In genomic region chr14:61125314-61126082, GRCh38 we compare ENCODE assay signal across 13 cellular contexts.
DNase-seq lines count a peak whose midpoint lies in the region; ATAC-seq, FAIRE-seq and TF ChIP-seq lines count a peak whose summit lies in the region.
"Had no signal": no experiment of that assay in that cellular context is flagged by ENCODE, and none has a peak within 500 bp of the region (broad histone marks: within the 10 kb centered on the region; RNA-seq: fewer than 3 reads in every experiment).

No MANE protein-coding gene starts in this region.

- peaks cover 2% of the 10 kb centered on the region for H3K27me3 Mint-ChIP-seq in activated T-cell treated with anti-CD3 and anti-CD28 coated beads, Interleukin-2, amount 50 U/mL, for 4 hours (ENCODE audit: low read depth)

- peak overlapping the region; percentile 92 for H3K4ac ChIP-seq in IMR-90 (ENCODE audit: low read depth, low read length)
- H3K4ac ChIP-seq in mesenchymal stem cell (ENCODE audit: low read depth in 1 of 2, low read length in 2 of 2): peak overlapping the region; percentile 13 to 54

- no peak overlapping the region for H3K9ac ChIP-seq in IMR-90 (ENCODE audit: low read depth, low read length)
- peak overlapping the region; percentile 20 for H3K9ac ChIP-seq in mesenchymal stem cell (ENCODE audit: low read length)

- H4K91ac ChIP-seq in IMR-90 (ENCODE audit: insufficient read depth, low read depth, low read length): peak overlapping the region; percentile 80
- peak overlapping the region; percentile 57 for H4K91ac ChIP-seq in mesenchymal stem cell (ENCODE audit: low read length)

- no peak for DNase-seq in A549 (ENCODE audit: low read depth in 1 of 2, low spot score in 1 of 2)
- peak; percentile 48 for DNase-seq in IMR-90
- DNase-seq in WERI-Rb-1: peak; percentile 58
- DNase-seq in mesenchymal stem cell: no peak
- no peak for DNase-seq in DMS114 treated with DMSO at 0.1 percent for 48 hours (lab: John Stamatoyannopoulos, UW; ENCODE audit: unreplicated experiment)
- DNase-seq in COLO829 (ENCODE audit: low spot score): no peak
- DNase-seq in activated T-cell treated with anti-CD3 and anti-CD28 coated beads, Interleukin-2, amount 50 U/mL, for 4 hours: no peak
- no peak for DNase-seq in ascending aorta (ENCODE audit: low spot score in 2 of 2)
- DNase-seq: activated gamma-delta T cell treated with Interleukin-2 at 50 U/mL for 16 hours, HFFc6, NCI-H2029 treated with DMSO at 0.1 percent for 48 hours, occipital lobe had no signal

- H4K5ac ChIP-seq in IMR-90 (ENCODE audit: low read depth, low read length): peak overlapping the region; percentile 85

- TF ChIP-seq CTCF in A549 (IDR thresholded peaks at IDR 0.05) (no peak), IMR-90 (conservative IDR thresholded peaks at IDR 0.05; ENCODE audit: low read depth, low read length) (no peak), WERI-Rb-1 (IDR thresholded peaks at IDR 0.05; ENCODE audit: low read depth, low read length) (no peak), ascending aorta (IDR thresholded peaks at IDR 0.05) (no peak)

- H2BK120ac ChIP-seq in IMR-90 (ENCODE audit: low read depth, low read length): peak overlapping the region; percentile 93
- no peak overlapping the region for H2BK120ac ChIP-seq in mesenchymal stem cell (ENCODE audit: low read depth, low read length)

- dilution Hi-C loops in IMR-90 (cut with HindIII; ENCODE audit: low sequenced_read_pairs, unreplicated experiment): no loop called here

- 75% methylated on average over 8 of the region's 8 CpGs for WGBS in A549 (ENCODE audit: missing lambda C conversion rate)
- WGBS in IMR-90 (ENCODE audit: extremely low coverage in 2 of 2, insufficient read length in 1 of 2), 2 experiments: 100% methylated on average over 1 of the region's 8 CpGs; no CpG with 5 or more reads in 1 of the 2 experiments
- 87% methylated on average over 7 of the region's 8 CpGs for WGBS in mesenchymal stem cell

- intact Hi-C loops in IMR-90 (cut with micrococcal nuclease) (no loop called here), ascending aorta (cut with DNase I) (no loop called here)

- no peak for TF ChIP-seq EP300 in A549 (IDR thresholded peaks at IDR 0.05)

- H4K20me1 ChIP-seq in IMR-90 (ENCODE audit: insufficient read depth, low read length): no peaks in the 10 kb centered on the region

- H3K4me3 Mint-ChIP-seq in activated T-cell treated with anti-CD3 and anti-CD28 coated beads, Interleukin-2, amount 50 U/mL, for 4 hours: no peak overlapping the region
- H3K4me3 Mint-ChIP-seq: B cell, HFFc6 had no signal

- H3K4me3 ChIP-seq in A549 (no peak overlapping the region), IMR-90 (ENCODE audit: insufficient read depth, low read depth, low read length) (no peak overlapping the region), WERI-Rb-1 (ENCODE audit: low read depth, low read length) (no peak overlapping the region), mesenchymal stem cell (ENCODE audit: insufficient read depth in 1 of 2, low read depth in 1 of 2, low read length in 2 of 2) (peak overlapping the region in 1 of 2 experiments; percentile 46), ascending aorta (peak overlapping the region in 1 of 2 donors; percentile 26)

- H3K18ac ChIP-seq in IMR-90 (ENCODE audit: low read depth, low read length) (peak overlapping the region; percentile 86), mesenchymal stem cell (ENCODE audit: low read depth in 1 of 2, low read length in 2 of 2) (peak overlapping the region; percentile 52 to 63)

- peaks cover 20% of the 10 kb centered on the region for H3K9me1 ChIP-seq in IMR-90 (ENCODE audit: insufficient read depth, low read length)

- H2AFZ ChIP-seq in IMR-90 (replicated peaks; ENCODE audit: low read length, poor library complexity): peak overlapping the region; percentile 77
- H2AFZ ChIP-seq in mesenchymal stem cell (ENCODE audit: low read depth, low read length): no peak overlapping the region

- peak overlapping the region; percentile 89 for H2BK20ac ChIP-seq in IMR-90 (ENCODE audit: low read depth, low read length)

- no peak for ATAC-seq in A549
- peak; percentile 45 for ATAC-seq in IMR-90 (ENCODE audit: low read depth)
- ATAC-seq in activated T-cell treated with anti-CD3 and anti-CD28 coated beads, Interleukin-2, amount 50 U/mL, for 4 hours: no peak

- H3K36me3 ChIP-seq in IMR-90 (ENCODE audit: control insufficient read depth, insufficient read depth, low read length) (no peaks in the 10 kb centered on the region), WERI-Rb-1 (no peaks in the 10 kb centered on the region), mesenchymal stem cell (ENCODE audit: control insufficient read depth in 1 of 2, insufficient read depth in 2 of 2, low read depth in 1 of 2, low read length in 2 of 2) (no peaks in the 10 kb centered on the region), ascending aorta (no peaks in the 10 kb centered on the region)

- in situ Hi-C loops in IMR-90 (cut with MboI; ENCODE audit: low sequenced_read_pairs): no loop called here

- H2BK5ac ChIP-seq in IMR-90 (ENCODE audit: low read depth, low read length, poor library complexity, severe bottlenecking): peak overlapping the region; percentile 40
- H2BK5ac ChIP-seq in mesenchymal stem cell (ENCODE audit: low read depth, low read length, poor library complexity, severe bottlenecking): no peak overlapping the region

- TF ChIP-seq RAD21 in A549 (conservative IDR thresholded peaks at IDR 0.05 in 1 of 2, IDR thresholded peaks at IDR 0.05 in 1 of 2) (no peak), IMR-90 (IDR thresholded peaks at IDR 0.05; ENCODE audit: low read length) (no peak)

- POLR2A ChIA-PET in A549 (lab: Yijun Ruan, JAX): no interaction called here
- POLR2A ChIA-PET in IMR-90 (lab: Charles Lee; ENCODE audit: unreplicated experiment): interaction anchor here (0.5 kb wide), 1 partner anchor 517 kb away, joined by 3 read pairs; no protein-coding TSS in a partner anchor

- CTCF ChIA-PET in A549 (lab: Yijun Ruan, JAX) (interaction anchor here (0.7 kb wide), 1 partner anchor 13 kb away, joined by 3 read pairs; no protein-coding TSS in a partner anchor), IMR-90 (lab: Yijun Ruan, JAX) (no interaction called here)

- H4K8ac ChIP-seq in IMR-90 (ENCODE audit: low read depth in 2 of 2, low read length in 2 of 2) (peak overlapping the region; percentile 17 to 87), mesenchymal stem cell (ENCODE audit: low read length) (peak overlapping the region; percentile 51)

- H3K56ac ChIP-seq in IMR-90 (ENCODE audit: extremely low read depth, insufficient read depth, low read length): 0 out of 2 replicates have a peak overlapping the region, but pooled peaks have one; percentile 0

- peak overlapping the region; percentile 43 for H2AK9ac ChIP-seq in IMR-90 (replicated peaks; ENCODE audit: low read depth, low read length, poor library complexity)

- H2BK15ac ChIP-seq in IMR-90 (ENCODE audit: low read depth, low read length) (peak overlapping the region; percentile 82; the same call in 2 of the 3 replicates), mesenchymal stem cell (ENCODE audit: low read depth, poor library complexity, severe bottlenecking) (peak overlapping the region; percentile 23)

- H3K4me2 ChIP-seq in A549 (no peak overlapping the region), IMR-90 (ENCODE audit: low read depth, low read length) (peak overlapping the region; percentile 7), mesenchymal stem cell (ENCODE audit: low read length, poor library complexity, severe bottlenecking) (no peak overlapping the region)

- peak overlapping the region; percentile 4 to 54 for H2BK12ac ChIP-seq in mesenchymal stem cell (ENCODE audit: low read length in 2 of 2)

- H3K14ac ChIP-seq in IMR-90 (replicated peaks; ENCODE audit: low read depth, low read length) (peak overlapping the region; percentile 90), mesenchymal stem cell (ENCODE audit: low read length in 2 of 2) (no peak overlapping the region)

- no peak for FAIRE-seq in A549 (lab: Jason Lieb, UNC)

- no peak for TF ChIP-seq POLR2A in A549 (IDR thresholded peaks at IDR 0.05; ENCODE audit: low read length)
- TF ChIP-seq POLR2A in IMR-90 (IDR thresholded peaks at IDR 0.05; ENCODE audit: low read depth, low read length): no peak

- no peaks in the 10 kb centered on the region for H3K9me3 Mint-ChIP-seq in activated T-cell treated with anti-CD3 and anti-CD28 coated beads, Interleukin-2, amount 50 U/mL, for 4 hours
- H3K9me3 Mint-ChIP-seq: HFFc6 had no signal

- H2AK5ac ChIP-seq in IMR-90 (ENCODE audit: low read depth, low read length) (peak overlapping the region; percentile 96), mesenchymal stem cell (ENCODE audit: low read length, severe bottlenecking) (peak overlapping the region; percentile 33)

- no peaks in the 10 kb centered on the region for H3K79me1 ChIP-seq in IMR-90 (ENCODE audit: low read depth in 1 of 2, low read length in 2 of 2)
- no peaks in the 10 kb centered on the region for H3K79me1 ChIP-seq in mesenchymal stem cell (replicated peaks; ENCODE audit: low read length, poor library complexity, severe bottlenecking)

- BruUV-seq in IMR-90 (replicated peaks; lab: Mats Ljungman, UMichigan): no TSS peak

- H3K9me3 ChIP-seq in A549 (no peaks in the 10 kb centered on the region), IMR-90 (ENCODE audit: control insufficient read depth, insufficient read depth, low read length) (0 out of 2 replicates have a peak, but pooled peaks cover 2% of the 10 kb centered on the region), WERI-Rb-1 (ENCODE audit: severe bottlenecking) (no peaks in the 10 kb centered on the region), mesenchymal stem cell (ENCODE audit: control insufficient read depth, low read length) (no peaks in the 10 kb centered on the region), ascending aorta (no peaks in the 10 kb centered on the region)

- peaks cover 1% of the 10 kb centered on the region for H3K4me1 Mint-ChIP-seq in activated T-cell treated with anti-CD3 and anti-CD28 coated beads, Interleukin-2, amount 50 U/mL, for 4 hours (ENCODE audit: low read depth)

- peak overlapping the region; percentile 63 for H3K23ac ChIP-seq in IMR-90 (ENCODE audit: low read depth, low read length)
- H3K23ac ChIP-seq in mesenchymal stem cell (ENCODE audit: low read length in 2 of 2): no peak overlapping the region

- H3K36me3 Mint-ChIP-seq in activated T-cell treated with anti-CD3 and anti-CD28 coated beads, Interleukin-2, amount 50 U/mL, for 4 hours (ENCODE audit: insufficient read depth): no peaks in the 10 kb centered on the region

- H3K27me3 ChIP-seq in IMR-90 (ENCODE audit: control insufficient read depth, insufficient read depth, low read length) (no peaks in the 10 kb centered on the region), WERI-Rb-1 (ENCODE audit: insufficient read depth, low read depth, severe bottlenecking) (no peaks in the 10 kb centered on the region), mesenchymal stem cell (ENCODE audit: control insufficient read depth in 1 of 2, insufficient read depth in 1 of 2, low read length in 2 of 2) (no peaks in the 10 kb centered on the region), ascending aorta (no peaks in the 10 kb centered on the region)

- H3K4me1 ChIP-seq in A549: peaks cover 47% of the 10 kb centered on the region
- peaks cover 35% of the 10 kb centered on the region for H3K4me1 ChIP-seq in IMR-90 (ENCODE audit: control insufficient read depth, insufficient read depth, low read length)
- H3K4me1 ChIP-seq in mesenchymal stem cell (ENCODE audit: control insufficient read depth, insufficient read depth, low read depth, low read length): peaks cover 13% of the 10 kb centered on the region
- H3K4me1 ChIP-seq in ascending aorta: no peaks in the 10 kb centered on the region

- H3K27ac ChIP-seq in A549 (peak overlapping the region; percentile 10 to 62; a peak in 3 of 6 replicates), IMR-90 (ENCODE audit: insufficient read depth, low read length) (peak overlapping the region; percentile 88), WERI-Rb-1 (peak overlapping the region; percentile 63), mesenchymal stem cell (ENCODE audit: low read length, poor library complexity, severe bottlenecking) (no peak overlapping the region), ascending aorta (peak overlapping the region in 1 of 2 donors; percentile 2)

Comparison
In these comparisons a context has a peak if more than half of its experiments do, and no peak if none do; other contexts are left out.
1. DNase-seq: peak in IMR-90 (single experiment) and WERI-Rb-1 (single experiment); none in A549 (0 of 2), mesenchymal stem cell (single experiment), DMS114 treated with DMSO at 0.1 percent for 48 hours (single experiment), COLO829 (single experiment), activated T-cell treated with anti-CD3 and anti-CD28 coated beads, Interleukin-2, amount 50 U/mL, for 4 hours (single experiment) and ascending aorta (0 of 2).